Comparison of ENCODE assay signal across 8 cellular contexts in genomic region chr5:181204561-181205401, GRCh38. TPM values are rescaled to one million over a fixed set of nuclear protein-coding genes. Genes with fewer than 3 reads are reported as not detected.
A peak's percentile ranks its signal among the peaks of the same experiment; 100 is the strongest.
DNase-seq lines count a peak whose midpoint lies in the region; ATAC-seq, FAIRE-seq and TF ChIP-seq lines count a peak whose summit lies in the region.

TSS of gene TRIM7 (minus strand) at chr5:181205196. CDS start at chr5:181205110, 86 bp downstream.

- no peak within 1 kb of the TSS for H4K8ac ChIP-seq in IMR-90 (ENCODE audit: low read depth in 2 of 2, low read length in 2 of 2)

- dilution Hi-C loops in IMR-90 (cut with HindIII; ENCODE audit: low sequenced_read_pairs, unreplicated experiment): no loop called here

- WGBS in IMR-90 (ENCODE audit: extremely low coverage in 2 of 2, insufficient read length in 1 of 2), 2 experiments: 2% methylated on average over 38 of the region's 102 CpGs; no CpG with 5 or more reads in 1 of the 2 experiments
- 2% methylated on average over 45 of the region's 102 CpGs for WGBS in K562 (ENCODE audit: insufficient coverage, low coverage, missing lambda C conversion rate)

- no peak within 1 kb of the TSS for H3K4ac ChIP-seq in IMR-90 (ENCODE audit: low read depth, low read length)

- DNase-seq in AG04450 (ENCODE audit: low read depth, low spot score) (no peak), IMR-90 (peak; percentile 20), K562 (ENCODE audit: extremely low read depth in 1 of 4, low spot score in 3 of 4) (peak; percentile 58 to 67 (median 65)), kidney epithelial cell (ENCODE audit: low read depth) (no peak), HuH-7.5 (ENCODE audit: low spot score) (no peak), NCI-H1694 treated with DMSO at 0.1 percent for 48 hours (lab: John Stamatoyannopoulos, UW) (no peak)
- peak in 1 of 2 donors; percentile 40 for DNase-seq in stimulated activated naive CD8-positive, alpha-beta T cell treated with anti-CD3 and anti-CD28 coated beads, Interleukin-15, amount 100 ng/mL, for 72 hours

- ATAC-seq in IMR-90 (ENCODE audit: low read depth) (peak; percentile 5), K562 (peak; percentile 44), HG03095 (IDR thresholded peaks at IDR 0.05; ENCODE audit: unreplicated experiment) (no peak)
- peak; percentile 8 for ATAC-seq in stimulated activated naive CD8-positive, alpha-beta T cell treated with anti-CD3 and anti-CD28 coated beads, Interleukin-15, amount 100 ng/mL, for 72 hours

- H3K79me1 ChIP-seq in IMR-90 (ENCODE audit: low read depth in 1 of 2, low read length in 2 of 2): no peaks in the 10 kb centered on the region

- no peaks in the 10 kb centered on the region for H4K20me1 ChIP-seq in IMR-90 (ENCODE audit: insufficient read depth, low read length)
- H4K20me1 ChIP-seq in K562 (replicated peaks; ENCODE audit: control insufficient read depth, insufficient read depth, low read length): no peaks in the 10 kb centered on the region

- H2BK120ac ChIP-seq in IMR-90 (ENCODE audit: low read depth, low read length): no peak within 1 kb of the TSS

- H3K27ac ChIP-seq in AG04450 (ENCODE audit: low read depth, low read length): no peak within 1 kb of the TSS
- no peak within 1 kb of the TSS; the same call in 1 of the 2 replicates for H3K27ac ChIP-seq in IMR-90 (ENCODE audit: insufficient read depth, low read length)
- peak within 1 kb of the TSS; percentile 56; the same call in 2 of the 3 replicates for H3K27ac ChIP-seq in K562 (ENCODE audit: extremely low read depth, low read depth, low read length)

- TF ChIP-seq POLR2A in IMR-90 (IDR thresholded peaks at IDR 0.05; ENCODE audit: low read depth, low read length) (no peak), K562 (conservative IDR thresholded peaks at IDR 0.05) (0 out of 2 replicates have a peak, but pooled peaks have one; percentile 39)

- H3K9ac ChIP-seq in IMR-90 (ENCODE audit: low read depth, low read length) (no peak within 1 kb of the TSS; the same call in 1 of the 2 replicates), K562 (ENCODE audit: insufficient read depth in 1 of 2, low read depth in 2 of 2, low read length in 2 of 2) (peak within 1 kb of the TSS; percentile 50 to 93)

- H3K4me3 Mint-ChIP-seq in stimulated activated naive CD8-positive, alpha-beta T cell treated with anti-CD3 and anti-CD28 coated beads, Interleukin-15, amount 100 ng/mL, for 72 hours: peak within 1 kb of the TSS; percentile 88 to 93

- no peak within 1 kb of the TSS for H4K5ac ChIP-seq in IMR-90 (ENCODE audit: low read depth, low read length)

- H2AFZ ChIP-seq in IMR-90 (replicated peaks; ENCODE audit: low read length, poor library complexity) (peak within 1 kb of the TSS; percentile 91), K562 (ENCODE audit: low read depth, low read length) (peak within 1 kb of the TSS; percentile 91)

- BruUV-seq in IMR-90 (replicated peaks; lab: Mats Ljungman, UMichigan) (no TSS peak), K562 (replicated peaks; lab: Mats Ljungman, UMichigan) (no TSS peak)

- POLR2A ChIA-PET in AG04450 (lab: Yijun Ruan, JAX): interaction anchor here (0.6 to 2.9 kb wide), 3 partner anchors 13 to 420 kb away, joined by 3 to 15 read pairs (median 5); no protein-coding TSS in a partner anchor
- POLR2A ChIA-PET in IMR-90 (lab: Charles Lee; ENCODE audit: unreplicated experiment): no interaction called here
- POLR2A ChIA-PET in K562 (lab: Yijun Ruan, JAX): interaction anchor here (0.6 to 5.0 kb wide), 2 partner anchors 13 to 40 kb away, joined by 3 to 69 read pairs; no protein-coding TSS in a partner anchor

- H3K56ac ChIP-seq in IMR-90 (ENCODE audit: extremely low read depth, insufficient read depth, low read length): no peak within 1 kb of the TSS

- TF ChIP-seq RAD21 in IMR-90 (IDR thresholded peaks at IDR 0.05; ENCODE audit: low read length) (no peak), K562 (CRISPR knock-in tag; conservative IDR thresholded peaks at IDR 0.05 in 1 of 2, IDR thresholded peaks at IDR 0.05 in 1 of 2) (no peak)

- H3K36me3 ChIP-seq in IMR-90 (ENCODE audit: control insufficient read depth, insufficient read depth, low read length) (no peaks in the 10 kb centered on the region), K562 (ENCODE audit: control insufficient read depth, insufficient read depth, low read length) (no peaks in the 10 kb centered on the region), kidney epithelial cell (ENCODE audit: control insufficient read depth, insufficient read depth, low read length) (no peaks in the 10 kb centered on the region)

- H3K27me3 Mint-ChIP-seq in stimulated activated naive CD8-positive, alpha-beta T cell treated with anti-CD3 and anti-CD28 coated beads, Interleukin-15, amount 100 ng/mL, for 72 hours: peaks cover 53% of the 10 kb centered on the region

- in situ Hi-C loops in IMR-90 (cut with MboI; ENCODE audit: low sequenced_read_pairs) (no loop called here), K562 (cut with MboI) (no loop called here)

- 0 out of 2 replicates have a peak within 1 kb of the TSS, but pooled peaks have one; percentile 45 for H2AK5ac ChIP-seq in IMR-90 (ENCODE audit: low read depth, low read length)

- no peak for TF ChIP-seq CTCF in AG04450 (IDR thresholded peaks at IDR 0.05; ENCODE audit: low read depth, low read length)
- TF ChIP-seq CTCF in IMR-90 (conservative IDR thresholded peaks at IDR 0.05; ENCODE audit: low read depth, low read length): no peak
- TF ChIP-seq CTCF in K562 (IDR thresholded peaks at IDR 0.05 in 2 of 3, conservative IDR thresholded peaks at IDR 0.05 in 1 of 3; ENCODE audit: insufficient read depth in 2 of 3, low read depth in 1 of 3, low read length in 3 of 3): no peak
- no peak for TF ChIP-seq CTCF in kidney epithelial cell (IDR thresholded peaks at IDR 0.05; ENCODE audit: insufficient read depth, low read length, poor library complexity, severe bottlenecking)

- peaks cover 4% of the 10 kb centered on the region; the same call in 1 of the 2 replicates for H3K4me1 ChIP-seq in IMR-90 (ENCODE audit: control insufficient read depth, insufficient read depth, low read length)
- H3K4me1 ChIP-seq in K562 (replicated peaks in 1 of 2; ENCODE audit: control insufficient read depth in 2 of 2, insufficient read depth in 2 of 2, low read length in 2 of 2): peaks cover 26 to 45% of the 10 kb centered on the region in 2 experiments; a peak in 4 of 5 replicates

- H3K4me1 Mint-ChIP-seq in stimulated activated naive CD8-positive, alpha-beta T cell treated with anti-CD3 and anti-CD28 coated beads, Interleukin-15, amount 100 ng/mL, for 72 hours: peaks cover 45% of the 10 kb centered on the region

- no peaks in the 10 kb centered on the region for H3K9me3 Mint-ChIP-seq in stimulated activated naive CD8-positive, alpha-beta T cell treated with anti-CD3 and anti-CD28 coated beads, Interleukin-15, amount 100 ng/mL, for 72 hours

- no peak for TF ChIP-seq EP300 in K562 (IDR thresholded peaks at IDR 0.05; ENCODE audit: low read length)

- H2BK20ac ChIP-seq in IMR-90 (ENCODE audit: low read depth, low read length): no peak within 1 kb of the TSS

- no peak within 1 kb of the TSS for H3K14ac ChIP-seq in IMR-90 (replicated peaks; ENCODE audit: low read depth, low read length)

- no peaks in the 10 kb centered on the region for H3K9me3 ChIP-seq in AG04450 (ENCODE audit: control insufficient read depth, insufficient read depth, low read length)
- no peaks in the 10 kb centered on the region for H3K9me3 ChIP-seq in IMR-90 (ENCODE audit: control insufficient read depth, insufficient read depth, low read length)
- H3K9me3 ChIP-seq in K562 (replicated peaks; ENCODE audit: control insufficient read depth, insufficient read depth, low read depth, low read length): no peaks in the 10 kb centered on the region

- no peak within 1 kb of the TSS for H2BK15ac ChIP-seq in IMR-90 (ENCODE audit: low read depth, low read length)

- H3K9me1 ChIP-seq in IMR-90 (ENCODE audit: insufficient read depth, low read length): 0 out of 2 replicates have a peak, but pooled peaks cover 6% of the 10 kb centered on the region
- no peaks in the 10 kb centered on the region for H3K9me1 ChIP-seq in K562 (ENCODE audit: control insufficient read depth, insufficient read depth, low read length)

- intact Hi-C loops in IMR-90 (cut with micrococcal nuclease): no loop called here
- intact Hi-C loops in K562 (cut with micrococcal nuclease): no loop called here

- no peak within 1 kb of the TSS for H3K23ac ChIP-seq in IMR-90 (ENCODE audit: low read depth, low read length)

- peak within 1 kb of the TSS; percentile 79 for H2AK9ac ChIP-seq in IMR-90 (replicated peaks; ENCODE audit: low read depth, low read length, poor library complexity)

- peaks cover 2% of the 10 kb centered on the region for H3K27me3 ChIP-seq in AG04450 (ENCODE audit: control insufficient read depth, insufficient read depth, low read length)
- no peaks in the 10 kb centered on the region; the same call in 1 of the 2 replicates for H3K27me3 ChIP-seq in IMR-90 (ENCODE audit: control insufficient read depth, insufficient read depth, low read length)
- no peaks in the 10 kb centered on the region for H3K27me3 ChIP-seq in K562 (ENCODE audit: control insufficient read depth in 2 of 2, insufficient read depth in 2 of 2, low read length in 2 of 2)
- H3K27me3 ChIP-seq in kidney epithelial cell (ENCODE audit: control insufficient read depth, insufficient read depth, low read length): peaks cover 7% of the 10 kb centered on the region

- no peak within 1 kb of the TSS for H3K18ac ChIP-seq in IMR-90 (ENCODE audit: low read depth, low read length)

- CTCF ChIA-PET in AG04450 (lab: Charles Lee) (interaction anchor here (1.3 kb wide), 1 partner anchor 13 kb away, joined by 6 read pairs; no protein-coding TSS in a partner anchor), IMR-90 (lab: Yijun Ruan, JAX) (interaction anchor here (1.3 kb wide), 1 partner anchor 13 kb away, joined by 3 read pairs; no protein-coding TSS in a partner anchor), K562 (lab: Yijun Ruan, JAX; ENCODE audit: low intra/inter-chr PET ratio) (no interaction called here)

- no peaks in the 10 kb centered on the region for H3K79me2 ChIP-seq in K562 (ENCODE audit: control insufficient read depth, insufficient read depth, low read length)

- H4K91ac ChIP-seq in IMR-90 (ENCODE audit: insufficient read depth, low read depth, low read length): no peak within 1 kb of the TSS

- H3K4me3 ChIP-seq in AG04450 (ENCODE audit: low read depth, low read length): peak within 1 kb of the TSS; percentile 56
- H3K4me3 ChIP-seq in IMR-90 (ENCODE audit: insufficient read depth, low read depth, low read length): peak within 1 kb of the TSS; percentile 57
- H3K4me3 ChIP-seq in K562: peak within 1 kb of the TSS; percentile 60
- peak within 1 kb of the TSS; percentile 42 for H3K4me3 ChIP-seq in kidney epithelial cell (ENCODE audit: low read depth, low read length)

- peak within 1 kb of the TSS; percentile 47 to 100 for H3K27ac Mint-ChIP-seq in stimulated activated naive CD8-positive, alpha-beta T cell treated with anti-CD3 and anti-CD28 coated beads, Interleukin-15, amount 100 ng/mL, for 72 hours

- no peak within 1 kb of the TSS for H2BK5ac ChIP-seq in IMR-90 (ENCODE audit: low read depth, low read length, poor library complexity, severe bottlenecking)

- FAIRE-seq in K562 (lab: Jason Lieb, UNC): no peak

- H3K4me2 ChIP-seq in IMR-90 (ENCODE audit: low read depth, low read length) (peak within 1 kb of the TSS; percentile 77), K562 (ENCODE audit: insufficient read depth, low read length) (peak within 1 kb of the TSS; percentile 75)

RNA-seq across cellular contexts. Expression of gene TRIM7, which starts in this region (rescaled TPM):
- polyA plus RNA-seq in AG04450 (2011; rRNA removed): 0.66 and 1.1 TPM in 2 replicates
- polyA minus RNA-seq in AG04450 (2011; rRNA and poly(A)+ RNA removed): 0.17 and 0.18 TPM in 2 replicates
- 0.54 and 0.83 TPM in 2 replicates for total RNA-seq in IMR-90 (2012; rRNA removed)
- 1.0 and 1.3 TPM in 2 replicates for polyA plus RNA-seq in IMR-90 (2012; rRNA removed)
- 1.6 and 1.8 TPM in 2 replicates for polyA plus RNA-seq in IMR-90 (2012; cell fraction: cytosol; rRNA removed)
- polyA plus RNA-seq in IMR-90 (2012; cell fraction: nucleus; rRNA removed; ENCODE audit: low replicate concordance): 0.76 and 1.6 TPM in 2 replicates
- 5.4 and 8.3 TPM in 2 replicates for total RNA-seq in K562 (2011; cell fraction: chromatin; rRNA removed; ENCODE audit: low replicate concordance)
- total RNA-seq in K562 (2011; cell fraction: nucleolus; rRNA removed): 6.2 and 7.5 TPM in 2 replicates
- total RNA-seq in K562 (2011; cell fraction: nucleoplasm; rRNA removed): 7.2 and 7.9 TPM in 2 replicates
- 12.9 and 13.8 TPM in 2 replicates for total RNA-seq in K562 (2014; rRNA removed)
- 8.4 and 11.7 TPM in 2 replicates for total RNA-seq in K562 (2014; rRNA removed; fragmentation: Illumina TruSeq; extraction: Trizol)
- 8.9 and 9.0 TPM in 2 replicates for total RNA-seq in K562 (2015; rRNA removed; fragmentation: Illumina TruSeq; extraction: Trizol)
- total RNA-seq in K562 (2021): 10.3 and 12.4 TPM in 2 replicates
- 7.1 and 12.6 TPM in 2 replicates for polyA plus RNA-seq in K562 (2011; rRNA removed)
- 4.5 and 12.8 TPM in 2 replicates for polyA plus RNA-seq in K562 (2011; cell fraction: cytosol; rRNA removed)
- polyA plus RNA-seq in K562 (2011; cell fraction: nucleus; rRNA removed): 8.4 and 8.9 TPM in 2 replicates
- 6.9 and 17.6 TPM in 2 replicates for polyA plus RNA-seq in K562 (2012)
- polyA plus RNA-seq in K562 (2014; fragmentation: Illumina TruSeq; extraction: Trizol): 5.4 and 7.7 TPM in 2 replicates
- 1 to 10 TPM; 2.6 to 3.2 TPM for polyA plus RNA-seq in K562 (2014; fragmentation: Nextera tagmentation; extraction: Ambion mirVana)
- 12.4 and 14.9 TPM in 2 replicates for polyA plus RNA-seq in K562 (2014; rRNA removed)
- polyA minus RNA-seq in K562 (2011; rRNA and poly(A)+ RNA removed): 3.3 and 4.2 TPM in 2 replicates
- polyA minus RNA-seq in K562 (2011; cell fraction: cytosol; rRNA and poly(A)+ RNA removed): 3.4 and 4.1 TPM in 2 replicates
- 2.6 and 3.3 TPM in 2 replicates for polyA minus RNA-seq in K562 (2011; cell fraction: nucleus; rRNA and poly(A)+ RNA removed)
- total RNA-seq in kidney epithelial cell: 2.9 and 4.4 TPM in 2 replicates

Comparison
In these comparisons a context has a peak if more than half of its experiments do, and no peak if none do; other contexts are left out.
1. DNase-seq: peak in IMR-90 (single experiment) and K562 (4 of 4); none in AG04450 (single experiment), kidney epithelial cell (single experiment), HuH-7.5 (single experiment) and NCI-H1694 treated with DMSO at 0.1 percent for 48 hours (single experiment).
2. Peak in every context shown above with its lines, with median percentiles within 50 percentile points of each other: H3K4me3 ChIP-seq.